10 cellular contexts compared by ENCODE assay signal in genomic region chr14:76926521-76927251, GRCh38.
DNase-seq lines count a peak whose midpoint lies in the region; ATAC-seq, FAIRE-seq and TF ChIP-seq lines count a peak whose summit lies in the region.
"Had no signal": no experiment of that assay in that cellular context is flagged by ENCODE, and none has a peak within 500 bp of the region (broad histone marks: within the 10 kb centered on the region; RNA-seq: fewer than 3 reads in every experiment).

No MANE protein-coding gene starts in this region.

- H3K4me2 ChIP-seq in GM23248 (ENCODE audit: unreplicated experiment) (peak overlapping the region; percentile 67), astrocyte (ENCODE audit: low read length) (no peak overlapping the region)

- H3K9me3 ChIP-seq in GM23248 (ENCODE audit: low read depth) (no peaks in the 10 kb centered on the region), RWPE2 (ENCODE audit: severe bottlenecking) (no peaks in the 10 kb centered on the region), astrocyte (ENCODE audit: insufficient read depth, low read depth, low read length) (no peaks in the 10 kb centered on the region), mesodermal cell (ENCODE audit: control insufficient read depth, low read length) (no peaks in the 10 kb centered on the region)

- peaks cover 13% of the 10 kb centered on the region for H3F3A ChIP-seq in GM23248 (ENCODE audit: insufficient read depth)

- peaks cover 8% of the 10 kb centered on the region for H3K27me3 Mint-ChIP-seq in astrocyte (ENCODE audit: low read depth, unreplicated experiment)
- H3K27me3 Mint-ChIP-seq in type B pancreatic cell, result no peaks in the 10 kb centered on the region
- H3K27me3 Mint-ChIP-seq: stimulated activated naive CD8-positive, alpha-beta T cell treated with anti-CD3 and anti-CD28 coated beads, Interleukin-15, Interleukin-2, amounts not matched to agents 100 ng/mL and 50 ng/mL, for 24 hours had no signal

- no peak for TF ChIP-seq CTCF in RWPE2 (IDR thresholded peaks at IDR 0.05; ENCODE audit: poor library complexity, severe bottlenecking)
- no peak for TF ChIP-seq CTCF in astrocyte (IDR thresholded peaks at IDR 0.05; ENCODE audit: insufficient read depth, low read depth, low read length)
- no peak for TF ChIP-seq CTCF in type B pancreatic cell (conservative IDR thresholded peaks at IDR 0.05)

- in situ Hi-C loops in GM23248 (cut with MboI), result no loop called here

- H3K4me3 Mint-ChIP-seq in astrocyte (ENCODE audit: unreplicated experiment) (no peak overlapping the region), type B pancreatic cell (peak overlapping the region; percentile 56)
- H3K4me3 Mint-ChIP-seq: stimulated activated naive CD8-positive, alpha-beta T cell treated with anti-CD3 and anti-CD28 coated beads, Interleukin-15, Interleukin-2, amounts not matched to agents 100 ng/mL and 50 ng/mL, for 24 hours had no signal

- H3K4me1 ChIP-seq in GM23248 (ENCODE audit: insufficient read depth) (peaks cover 24% of the 10 kb centered on the region), RWPE2 (ENCODE audit: insufficient read depth, poor library complexity, severe bottlenecking) (peaks cover 6% of the 10 kb centered on the region), astrocyte (ENCODE audit: insufficient read depth, low read length) (peaks cover 21% of the 10 kb centered on the region), mesodermal cell (ENCODE audit: control insufficient read depth, insufficient read depth, low read length, poor library complexity, severe bottlenecking) (peaks cover 62% of the 10 kb centered on the region)

- H3K4me1 Mint-ChIP-seq in astrocyte (ENCODE audit: low read depth, unreplicated experiment), result peaks cover 66% of the 10 kb centered on the region
- H3K4me1 Mint-ChIP-seq in type B pancreatic cell (ENCODE audit: unreplicated experiment), result peaks cover 71% of the 10 kb centered on the region

- DNase-seq in CD1c-positive myeloid dendritic cell (ENCODE audit: extremely low spot score), result peak; percentile 44
- DNase-seq in GM23248, result peak; percentile 93
- DNase-seq in RWPE2 (ENCODE audit: low spot score), result no peak
- no peak for DNase-seq in astrocyte (ENCODE audit: low read depth)
- no peak for DNase-seq in type B pancreatic cell (ENCODE audit: extremely low spot score, unreplicated experiment)
- no peak for DNase-seq in cerebellum (ENCODE audit: low spot score)
- DNase-seq in HK-2 (ENCODE audit: unreplicated experiment), result no peak

- H3K36me3 Mint-ChIP-seq in astrocyte (ENCODE audit: low read depth, unreplicated experiment) (no peaks in the 10 kb centered on the region), type B pancreatic cell (no peaks in the 10 kb centered on the region)

- H3K4me3 ChIP-seq in GM23248, result peak overlapping the region; percentile 27; the same call in 1 of the 2 replicates
- no peak overlapping the region for H3K4me3 ChIP-seq in RWPE2 (ENCODE audit: severe bottlenecking)
- no peak overlapping the region for H3K4me3 ChIP-seq in astrocyte (ENCODE audit: insufficient read depth, low read depth, low read length)
- no peak overlapping the region for H3K4me3 ChIP-seq in mesodermal cell (ENCODE audit: extremely low read depth, insufficient read depth, low read length, poor library complexity, severe bottlenecking)
- H3K4me3 ChIP-seq: cardiac muscle cell had no signal

- H4K20me1 ChIP-seq in GM23248 (ENCODE audit: insufficient read depth) (no peaks in the 10 kb centered on the region), astrocyte (ENCODE audit: insufficient read depth, low read length) (no peaks in the 10 kb centered on the region)

- ATAC-seq in RWPE2 (ENCODE audit: low read depth), result peak; percentile 46

- H3K36me3 ChIP-seq in GM23248 (ENCODE audit: low read depth) (no peaks in the 10 kb centered on the region), RWPE2 (ENCODE audit: low read depth) (no peaks in the 10 kb centered on the region), astrocyte (ENCODE audit: insufficient read depth, low read length) (no peaks in the 10 kb centered on the region), mesodermal cell (ENCODE audit: control insufficient read depth, insufficient read depth, low read length) (no peaks in the 10 kb centered on the region)
- H3K36me3 ChIP-seq: cardiac muscle cell had no signal

- no peaks in the 10 kb centered on the region for H3K79me2 ChIP-seq in GM23248 (ENCODE audit: insufficient read depth)
- no peaks in the 10 kb centered on the region for H3K79me2 ChIP-seq in astrocyte (ENCODE audit: insufficient read depth, low read length)

- FAIRE-seq in astrocyte (lab: Jason Lieb, UNC), result no peak

- H2AFZ ChIP-seq in GM23248, result peak overlapping the region; percentile 51
- no peak overlapping the region for H2AFZ ChIP-seq in astrocyte (ENCODE audit: low read depth, low read length)

- H3K9ac ChIP-seq in GM23248 (peak overlapping the region; percentile 84), astrocyte (ENCODE audit: low read length) (no peak overlapping the region)

- H3K9me2 ChIP-seq in GM23248 (ENCODE audit: insufficient read depth), result no peaks in the 10 kb centered on the region

- H3K27ac Mint-ChIP-seq in astrocyte (ENCODE audit: unreplicated experiment) (peak overlapping the region; percentile 91), type B pancreatic cell (peak overlapping the region; percentile 90)

- H3K27ac ChIP-seq in GM23248, result peak overlapping the region; percentile 97
- H3K27ac ChIP-seq in RWPE2 (ENCODE audit: poor library complexity, severe bottlenecking), result no peak overlapping the region
- no peak overlapping the region for H3K27ac ChIP-seq in astrocyte (ENCODE audit: low read depth, low read length)
- peak overlapping the region; percentile 41 for H3K27ac ChIP-seq in mesodermal cell (ENCODE audit: low read depth, low read length, severe bottlenecking)
- H3K27ac ChIP-seq: cardiac muscle cell had no signal

- no peaks in the 10 kb centered on the region for H3K27me3 ChIP-seq in GM23248 (replicated peaks; ENCODE audit: insufficient read depth)
- no peaks in the 10 kb centered on the region for H3K27me3 ChIP-seq in RWPE2 (ENCODE audit: insufficient read depth, poor library complexity, severe bottlenecking)
- no peaks in the 10 kb centered on the region for H3K27me3 ChIP-seq in astrocyte (ENCODE audit: insufficient read depth, low read length)
- H3K27me3 ChIP-seq: cardiac muscle cell had no signal

- H3K9me3 Mint-ChIP-seq in astrocyte (ENCODE audit: unreplicated experiment), result no peaks in the 10 kb centered on the region
- H3K9me3 Mint-ChIP-seq in type B pancreatic cell, result no peaks in the 10 kb centered on the region
- H3K9me3 Mint-ChIP-seq: stimulated activated naive CD8-positive, alpha-beta T cell treated with anti-CD3 and anti-CD28 coated beads, Interleukin-15, Interleukin-2, amounts not matched to agents 100 ng/mL and 50 ng/mL, for 24 hours had no signal

- WGBS in GM23248 (ENCODE audit: low coverage in 1 of 2, low lambda C conversion rate in 2 of 2, missing lambda C conversion rate in 2 of 2), 2 experiments, result 41 to 42% methylated on average over 7 of the region's 7 CpGs
- WGBS in mesodermal cell (ENCODE audit: insufficient coverage in 2 of 2), 2 experiments, result 48 to 80% methylated on average over 2 to 3 of the region's 7 CpGs

Comparison
In these comparisons a context has a peak if more than half of its experiments do, and no peak if none do; other contexts are left out.
1. DNase-seq: peak in CD1c-positive myeloid dendritic cell (single experiment) and GM23248 (single experiment); none in RWPE2 (single experiment), astrocyte (single experiment), type B pancreatic cell (single experiment), cerebellum (single experiment) and HK-2 (single experiment).
2. H3K27ac ChIP-seq: peak in GM23248 (single experiment) and mesodermal cell (single experiment); none in RWPE2 (single experiment) and astrocyte (single experiment).